In genomic region chr16:15146264-15146662, GRCh38 we compare ENCODE assay signal across 7 cellular contexts. TPM values are rescaled to one million over a fixed set of nuclear protein-coding genes. Genes with fewer than 3 reads are reported as not detected.
DNase-seq lines count a peak whose midpoint lies in the region; ATAC-seq and TF ChIP-seq lines count a peak whose summit lies in the region.
"Not testable (repeated sequence)": the region's sequence is repeated elsewhere in the genome, so short reads cannot be mapped to it uniquely, and the experiment has no call there.

No MANE protein-coding gene starts in this region.

- H2AK5ac ChIP-seq in H9 (ENCODE audit: insufficient read length, low read length) = not testable (repeated sequence)

- H3K18ac ChIP-seq in H9 (ENCODE audit: insufficient read length, low read depth, low read length) = not testable (repeated sequence)

- not testable (repeated sequence) for H3K14ac ChIP-seq in H9 (ENCODE audit: insufficient read depth, low read length)

- not testable (repeated sequence) for H4K20me1 ChIP-seq in H9 (ENCODE audit: control insufficient read depth, insufficient read depth, insufficient read length)

- H3K4me1 Mint-ChIP-seq in H9 (peaks cover 16 to 30% of the 10 kb centered on the region in 2 experiments), mesothelial cell of epicardium (peaks cover 15% of the 10 kb centered on the region)

- intact Hi-C loops in ascending aorta (cut with DNase I) = loop anchor here (10.0 kb wide), 1 partner anchor 51 kb away; the partner anchor contains the start of gene RRN3
- intact Hi-C loops in left ventricle myocardium inferior (cut with micrococcal nuclease); sigmoid colon (cut with DNase I): not testable (repeated sequence)

- not testable (repeated sequence) for H2AFZ ChIP-seq in H9 (ENCODE audit: low read length)

- not testable (repeated sequence) for H3K4me1 ChIP-seq in H9 (ENCODE audit: insufficient read depth, low read length)
- H3K4me1 ChIP-seq in ascending aorta (peaks cover 17 to 57% of the 10 kb centered on the region in 2 donors), esophagus (ENCODE audit: control insufficient read depth in 2 of 2, insufficient read depth in 2 of 2, low read length in 1 of 2) (peaks cover 14 to 22% of the 10 kb centered on the region in 2 donors), left ventricle myocardium inferior (peaks cover 63% of the 10 kb centered on the region), sigmoid colon (peaks cover 0 to 77% (median 74%) of the 10 kb centered on the region in 4 donors), thoracic aorta (ENCODE audit: control insufficient read depth in 1 of 2, low read depth in 2 of 2) (peaks cover 33 to 64% of the 10 kb centered on the region in 2 donors)

- H3K36me3 Mint-ChIP-seq in H9 (ENCODE audit: insufficient read depth in 1 of 3, low read depth in 3 of 3); mesothelial cell of epicardium: not testable (repeated sequence)

- H2BK12ac ChIP-seq in H9 (ENCODE audit: insufficient read length, low read depth, low read length) = not testable (repeated sequence)

- DNase-seq in H9; ascending aorta (ENCODE audit: low spot score in 2 of 2); left ventricle myocardium inferior; mesothelial cell of epicardium (ENCODE audit: low spot score in 2 of 2, unreplicated experiment in 2 of 2); thoracic aorta (ENCODE audit: low spot score): not testable (repeated sequence)
- peak; percentile 87 for DNase-seq in sigmoid colon

- ATAC-seq in thoracic aorta (ENCODE audit: insufficient number of reproducible peaks, low FRiP score, low read depth) = not testable (repeated sequence)

- H3K27ac Mint-ChIP-seq in H9 (peak overlapping the region; percentile 51 to 64 (median 55); a peak in 3 of 7 replicates), mesothelial cell of epicardium (peak overlapping the region; percentile 30)

- TF ChIP-seq EP300 in sigmoid colon (IDR thresholded peaks at IDR 0.05) = peak in 3 of 4 donors; percentile 6 to 49 (median 44)

- not testable (repeated sequence) for H4K8ac ChIP-seq in H9 (replicated peaks; ENCODE audit: insufficient read length, low read depth, low read length)

- not testable (repeated sequence) for TF ChIP-seq CTCF in H9 (conservative IDR thresholded peaks at IDR 0.05); ascending aorta (IDR thresholded peaks at IDR 0.05); left ventricle myocardium inferior (IDR thresholded peaks at IDR 0.05; ENCODE audit: borderline replicate concordance); mesothelial cell of epicardium (IDR thresholded peaks at IDR 0.05; ENCODE audit: unreplicated experiment); sigmoid colon (IDR thresholded peaks at IDR 0.05); thoracic aorta (IDR thresholded peaks at IDR 0.05)

- H3K56ac ChIP-seq in H9 (ENCODE audit: insufficient read length, low read depth, low read length) = not testable (repeated sequence)

- not testable (repeated sequence) for H3T11ph ChIP-seq in H9 (ENCODE audit: low read length)

- H3K27ac ChIP-seq in H9 (ENCODE audit: insufficient read length, low read depth, low read length) = not testable (repeated sequence)
- H3K27ac ChIP-seq in ascending aorta (peak overlapping the region; percentile 93 to 98), esophagus (ENCODE audit: low read depth in 2 of 2, low read length in 1 of 2) (peak overlapping the region; percentile 26 to 77), left ventricle myocardium inferior (replicated peaks) (peak overlapping the region; percentile 89), sigmoid colon (peak overlapping the region; percentile 89 to 99 (median 96)), thoracic aorta (peak overlapping the region; percentile 98 to 99)

- not testable (repeated sequence) for H2BK20ac ChIP-seq in H9 (ENCODE audit: low read depth, low read length, poor library complexity, severe bottlenecking)

- not testable (repeated sequence) for H3K4me2 ChIP-seq in H9 (ENCODE audit: insufficient read depth, insufficient read length, low read length)

- H2BK5ac ChIP-seq in H9 (ENCODE audit: insufficient read length, low read length) = not testable (repeated sequence)

- H3K4me3 Mint-ChIP-seq in H9 = peak overlapping the region in 1 of 2 experiments; percentile 29; a peak in 2 of 5 replicates
- H3K4me3 Mint-ChIP-seq in mesothelial cell of epicardium = not testable (repeated sequence)

- not testable (repeated sequence) for H4K91ac ChIP-seq in H9 (ENCODE audit: insufficient read length, low read depth, low read length)

- not testable (repeated sequence) for H2BK15ac ChIP-seq in H9 (ENCODE audit: low read depth, low read length)

- not testable (repeated sequence) for H3K27me3 Mint-ChIP-seq in H9 (ENCODE audit: low read depth); mesothelial cell of epicardium (ENCODE audit: low read depth)

- not testable (repeated sequence) for H3K9me3 ChIP-seq in H9 (ENCODE audit: control insufficient read depth, low read depth, low read length); ascending aorta; esophagus (ENCODE audit: control insufficient read depth in 2 of 2, insufficient read depth in 1 of 2, low read depth in 1 of 2, low read length in 1 of 2); left ventricle myocardium inferior (replicated peaks); sigmoid colon; thoracic aorta

- not testable (repeated sequence) for H3K4ac ChIP-seq in H9 (ENCODE audit: low read depth, low read length)

- not testable (repeated sequence) for H3K27me3 ChIP-seq in H9 (ENCODE audit: insufficient read depth, low read length); ascending aorta; esophagus (ENCODE audit: control insufficient read depth in 1 of 2, insufficient read depth in 2 of 2, low read length in 2 of 2); left ventricle myocardium inferior (ENCODE audit: low read depth); sigmoid colon; thoracic aorta (replicated peaks; ENCODE audit: insufficient read depth)

- not testable (repeated sequence) for H3K9ac ChIP-seq in H9 (ENCODE audit: extremely low read depth, insufficient read length, low read length)

- H3K79me2 ChIP-seq in H9 (ENCODE audit: insufficient read depth, low read length) = peaks cover 22% of the 10 kb centered on the region; the same call in 1 of the 2 replicates

- H3K23me2 ChIP-seq in H9 (ENCODE audit: insufficient read length, low read depth, low read length, poor library complexity, severe bottlenecking) = not testable (repeated sequence)

- not testable (repeated sequence) for H3K36me3 ChIP-seq in ascending aorta; esophagus (ENCODE audit: control insufficient read depth in 2 of 2, insufficient read depth in 2 of 2, low read length in 1 of 2); left ventricle myocardium inferior; sigmoid colon; thoracic aorta

- not testable (repeated sequence) for H2BK120ac ChIP-seq in H9 (ENCODE audit: low read depth, low read length, poor library complexity, severe bottlenecking)

- not testable (repeated sequence) for H3K79me1 ChIP-seq in H9 (ENCODE audit: insufficient read depth, low read depth, low read length, poor library complexity, severe bottlenecking)

- no CpG with 5 or more reads among the region's 23 CpGs for WGBS in H9 (ENCODE audit: extremely low coverage, insufficient read length, low lambda C conversion rate)
- WGBS in esophagus, 2 donors = 59 to 72% methylated on average over 23 of the region's 23 CpGs
- 95 to 96% methylated on average over 23 of the region's 23 CpGs for WGBS in sigmoid colon, 2 donors

- not testable (repeated sequence) for H3K23ac ChIP-seq in H9 (ENCODE audit: insufficient read length, low read depth, low read length)

- peak overlapping the region; percentile 16 to 61 for H3K4me3 ChIP-seq in ascending aorta
- H3K4me3 ChIP-seq in esophagus (ENCODE audit: low read depth in 1 of 2, low read length in 2 of 2); sigmoid colon: not testable (repeated sequence)
- peak overlapping the region; percentile 30 for H3K4me3 ChIP-seq in left ventricle myocardium inferior
- H3K4me3 ChIP-seq in thoracic aorta = peak overlapping the region; percentile 68

- not testable (repeated sequence) for H4K5ac ChIP-seq in H9 (ENCODE audit: insufficient read length, low read depth, low read length)

- not testable (repeated sequence) for TF ChIP-seq POLR2A in sigmoid colon (IDR thresholded peaks at IDR 0.05)

- H3K9me3 Mint-ChIP-seq in H9, mesothelial cell of epicardium: not testable (repeated sequence)

RNA-seq across cellular contexts. Expression of gene RRN3, which starts 52.2 kb away (rescaled TPM):
- total RNA-seq in H9 (2021) (40.9 and 44.3 TPM in 2 replicates), ascending aorta (4.8 TPM), left ventricle myocardium inferior (24.4 TPM), mesothelial cell of epicardium (31.9 to 34.1 TPM (median 32.9 TPM) in 3 replicates), sigmoid colon (10 to 100 TPM; 21.3 to 27.2 (median 25.6) TPM), thoracic aorta (10 to 100 TPM; 25.0 to 30.2 TPM)
- polyA plus RNA-seq in esophagus (1 to 10 TPM; 6.1 to 9.7 TPM), sigmoid colon (10 to 100 TPM; 14.5 to 17.4 (median 16.9) TPM)
